In the genomic region with DNA sequence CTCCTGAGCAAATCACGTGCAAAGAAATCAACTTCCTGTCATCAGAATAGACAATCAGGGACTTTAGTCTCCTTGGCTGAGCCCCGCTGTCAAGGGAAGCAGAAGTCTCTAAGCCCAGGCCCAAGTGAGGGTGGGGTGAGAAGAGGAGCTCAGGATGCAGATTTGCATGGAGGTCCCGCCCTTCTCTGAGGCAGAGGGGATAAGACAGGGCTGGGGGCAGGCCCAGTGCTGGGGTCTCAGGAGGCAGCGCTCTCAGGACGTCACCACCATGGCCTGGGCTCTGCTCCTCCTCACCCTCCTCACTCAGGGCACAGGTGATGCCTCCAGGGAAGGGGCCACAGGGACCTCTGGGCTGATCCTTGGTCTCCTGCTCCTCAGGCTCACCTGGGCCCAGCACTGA, we compare ENCODE assay signal across 7 cellular contexts.
DNase-seq lines count a peak whose midpoint lies in the region; ATAC-seq, FAIRE-seq and TF ChIP-seq lines count a peak whose summit lies in the region.
"Not testable (repeated sequence)": the region's sequence is repeated elsewhere in the genome, so short reads cannot be mapped to it uniquely, and the experiment has no call there.

No MANE protein-coding gene starts in this region.

- not testable (repeated sequence) for H3K4me3 ChIP-seq in spleen

- CTCF ChIA-PET in T-cell (lab: Charles Lee), result interaction anchor here in 1 of 2 donors (0.8 to 1.4 kb wide), 3 partner anchors 55 to 77 kb away, joined by 3 to 5 read pairs (median 4); no protein-coding TSS in a partner anchor
- CTCF ChIA-PET in activated CD4-positive, alpha-beta memory T cell treated with anti-CD3 and anti-CD28 coated beads, Interleukin-2, amount 10 ng/mL, durations not matched to agents 7 days and 5 days (lab: Charles Lee), result interaction anchor here (0.5 to 2.0 kb wide), 4 partner anchors 12 to 301 kb away, joined by 3 to 14 read pairs (median 6); no protein-coding TSS in a partner anchor

- intact Hi-C loops in spleen (cut with DNase I; ENCODE audit: low total_unique reads), result not testable (repeated sequence)

- POLR2A ChIA-PET in T-cell (lab: Charles Lee), result not testable (repeated sequence)
- POLR2A ChIA-PET in activated CD4-positive, alpha-beta memory T cell treated with anti-CD3 and anti-CD28 coated beads, Interleukin-2, amount 10 ng/mL, durations not matched to agents 7 days and 5 days (lab: Charles Lee), result interaction anchor here (1.5 kb wide), 1 partner anchor 24 kb away, joined by 3 read pairs; no protein-coding TSS in a partner anchor

- peak overlapping the region in 7 of 8 donors; percentile 55 to 85 (median 69) for H3K27ac ChIP-seq in spleen

- H3K9me3 Mint-ChIP-seq in T-cell; activated CD4-positive, alpha-beta memory T cell treated with anti-CD3 and anti-CD28 coated beads, Interleukin-2, amount 10 ng/mL, durations not matched to agents 7 days and 5 days; activated naive CD8-positive, alpha-beta T cell (ENCODE audit: low read depth); immature natural killer cell: not testable (repeated sequence)

- H3K4me1 ChIP-seq in spleen, result peaks cover 11 to 63% (median 51%) of the 10 kb centered on the region in 6 donors

- H3K36me3 Mint-ChIP-seq in T-cell; activated CD4-positive, alpha-beta memory T cell treated with anti-CD3 and anti-CD28 coated beads, Interleukin-2, amount 10 ng/mL, durations not matched to agents 7 days and 5 days (ENCODE audit: low read depth); activated naive CD8-positive, alpha-beta T cell: not testable (repeated sequence)
- H3K36me3 Mint-ChIP-seq in immature natural killer cell, result peaks cover 13 to 25% (median 16%) of the 10 kb centered on the region in 3 donors

- ATAC-seq in T-cell (replicated peaks in 1 of 4), result peak in 2 of 4 experiments; percentile 16 to 50

- not testable (repeated sequence) for DNase-seq in GM12891 (ENCODE audit: insufficient read length, low spot score); activated CD4-positive, alpha-beta memory T cell treated with anti-CD3 and anti-CD28 coated beads, Interleukin-2, amount 10 ng/mL, durations not matched to agents 7 days and 5 days; immature natural killer cell
- peak; percentile 39 for DNase-seq in NAMALWA (ENCODE audit: low spot score)
- peak in 4 of 34 experiments; percentile 13 to 49 (median 29) for DNase-seq in T-cell
- peak; percentile 78 for DNase-seq in spleen

- H3K27me3 Mint-ChIP-seq in T-cell; activated CD4-positive, alpha-beta memory T cell treated with anti-CD3 and anti-CD28 coated beads, Interleukin-2, amount 10 ng/mL, durations not matched to agents 7 days and 5 days; activated naive CD8-positive, alpha-beta T cell; immature natural killer cell (ENCODE audit: low read depth in 3 of 3): not testable (repeated sequence)

- H3K9me3 ChIP-seq in spleen, result not testable (repeated sequence)

- H3K4me1 Mint-ChIP-seq in T-cell (peaks cover 87 to 96% (median 90%) of the 10 kb centered on the region in 3 donors), immature natural killer cell (peaks cover 92 to 94% of the 10 kb centered on the region in 2 donors)
- H3K4me1 Mint-ChIP-seq in activated CD4-positive, alpha-beta memory T cell treated with anti-CD3 and anti-CD28 coated beads, Interleukin-2, amount 10 ng/mL, durations not matched to agents 7 days and 5 days, result peaks cover 76% of the 10 kb centered on the region
- H3K4me1 Mint-ChIP-seq in activated naive CD8-positive, alpha-beta T cell (ENCODE audit: low read depth), result peaks cover 81% of the 10 kb centered on the region

- H3K36me3 ChIP-seq in spleen, result not testable (repeated sequence)

- not testable (repeated sequence) for TF ChIP-seq POLR2A in GM12891 (IDR thresholded peaks at IDR 0.05; ENCODE audit: low read depth, low read length); spleen (IDR thresholded peaks at IDR 0.05)

- not testable (repeated sequence) for TF ChIP-seq CTCF in spleen (IDR thresholded peaks at IDR 0.05 in 8 of 11, conservative IDR thresholded peaks at IDR 0.05 in 3 of 11)

- WGBS in spleen, 5 donors, result 40 to 56% (median 49%) methylated on average over 4 to 5 of the region's 5 CpGs

- FAIRE-seq in GM12891 (lab: Jason Lieb, UNC), result peak; percentile 31

- H3K4me3 Mint-ChIP-seq in T-cell, result peak overlapping the region in 2 of 3 donors; percentile 31 to 83
- not testable (repeated sequence) for H3K4me3 Mint-ChIP-seq in activated CD4-positive, alpha-beta memory T cell treated with anti-CD3 and anti-CD28 coated beads, Interleukin-2, amount 10 ng/mL, durations not matched to agents 7 days and 5 days
- peak overlapping the region; percentile 25 for H3K4me3 Mint-ChIP-seq in activated naive CD8-positive, alpha-beta T cell
- peak overlapping the region; percentile 21 to 82 (median 58) for H3K4me3 Mint-ChIP-seq in immature natural killer cell

- H3K27ac Mint-ChIP-seq in T-cell (peak overlapping the region; percentile 99), immature natural killer cell (peak overlapping the region; percentile 90 to 99 (median 98))
- peak overlapping the region; percentile 65 for H3K27ac Mint-ChIP-seq in activated CD4-positive, alpha-beta memory T cell treated with anti-CD3 and anti-CD28 coated beads, Interleukin-2, amount 10 ng/mL, durations not matched to agents 7 days and 5 days
- peak overlapping the region; percentile 86 for H3K27ac Mint-ChIP-seq in activated naive CD8-positive, alpha-beta T cell

- H3K27me3 ChIP-seq in spleen (replicated peaks in 1 of 7), result not testable (repeated sequence)

TF ChIP-seq in GM12891, 5 proteins besides CTCF, POLR2A, EP300 and RAD21:
- TF ChIP-seq SPI1 (IDR thresholded peaks at IDR 0.05; ENCODE audit: low read depth, low read length), result 0 out of 2 replicates have a peak, but pooled peaks have one; percentile 2
